Comparison of ENCODE assay signal across 19 cellular contexts in the genomic region with DNA sequence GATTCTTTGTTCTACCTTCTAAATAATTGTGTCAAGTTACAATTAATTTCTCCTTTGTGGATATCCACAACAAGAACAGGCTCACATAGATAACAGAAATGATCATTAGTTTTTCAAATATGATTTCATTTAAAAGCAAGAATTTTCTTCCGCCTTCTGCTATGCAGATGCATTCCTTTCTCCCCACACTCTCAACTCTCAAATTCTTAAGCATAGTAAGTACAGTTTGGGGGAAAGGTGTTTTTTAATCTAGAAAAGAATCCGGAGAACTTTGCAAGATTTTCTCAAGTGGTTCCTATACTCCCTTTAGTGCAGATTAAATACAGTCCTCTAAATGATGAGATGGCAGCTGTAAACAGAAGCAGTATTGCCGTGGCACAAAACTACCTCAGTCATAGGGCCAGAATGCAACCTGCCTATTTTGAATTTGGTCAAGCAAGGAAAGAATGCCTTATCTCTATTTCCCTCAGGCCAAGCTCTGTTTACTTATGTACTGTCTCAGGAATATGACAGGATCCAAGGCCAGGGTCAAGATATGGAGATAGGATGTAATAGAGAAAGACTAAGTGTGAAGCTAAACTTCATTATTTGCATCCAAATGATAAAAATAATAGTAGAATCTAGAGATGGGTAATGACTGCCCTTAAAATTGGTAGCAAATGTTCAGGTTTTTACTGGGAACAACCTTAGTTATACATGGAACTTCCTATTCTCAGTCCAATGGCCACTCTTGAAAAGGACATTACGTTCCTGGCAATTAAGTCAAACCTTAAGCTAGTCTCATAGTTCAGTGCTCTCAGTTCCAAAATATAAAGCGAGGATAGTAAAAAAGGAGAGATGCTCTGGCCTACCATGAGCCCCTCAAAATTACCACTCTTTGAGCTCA.
DNase-seq lines count a peak whose midpoint lies in the region; ATAC-seq and TF ChIP-seq lines count a peak whose summit lies in the region.
"Had no signal": no experiment of that assay in that cellular context is flagged by ENCODE, and none has a peak within 500 bp of the region (broad histone marks: within the 10 kb centered on the region; RNA-seq: fewer than 3 reads in every experiment).

No MANE protein-coding gene starts in this region.

- H3K9me3 Mint-ChIP-seq in GM23338, result no peaks in the 10 kb centered on the region
- H3K9me3 Mint-ChIP-seq: activated CD4-positive, alpha-beta T cell treated with anti-CD3 and anti-CD28 coated beads, Interleukin-2, amount 10 ng/mL, durations not matched to agents 7 days and 5 days; brain; CD4-positive, alpha-beta memory T cell had no signal

- H3K27me3 Mint-ChIP-seq in GM23338 (ENCODE audit: insufficient read depth, low read depth, poor library complexity), result peaks cover 2% of the 10 kb centered on the region
- H3K27me3 Mint-ChIP-seq: brain had no signal

- H3K4me2 ChIP-seq in GM23338, result no peak overlapping the region
- H3K4me2 ChIP-seq: KMS-11 had no signal

- no peak overlapping the region for H2AFZ ChIP-seq in GM23338

- H3K79me2 ChIP-seq in GM23338 (replicated peaks; ENCODE audit: insufficient read depth), result no peaks in the 10 kb centered on the region

- H4K20me1 ChIP-seq in GM23338 (replicated peaks; ENCODE audit: insufficient read depth), result no peaks in the 10 kb centered on the region

- H3K27ac ChIP-seq in left ventricle myocardium inferior (replicated peaks) (peak overlapping the region; percentile 72), rectal smooth muscle tissue (ENCODE audit: low read depth, low read length) (peak overlapping the region; percentile 25), aorta (ENCODE audit: low read depth in 1 of 2, low read length in 2 of 2) (peak overlapping the region in 1 of 2 donors; percentile 76), ovary (no peak overlapping the region), GM23338 (ENCODE audit: low read depth) (no peak overlapping the region)
- H3K27ac ChIP-seq: KMS-11 had no signal

- no peak for DNase-seq in left ventricle myocardium inferior
- DNase-seq in left cardiac atrium, result no peak
- peak; percentile 34 for DNase-seq in fibroblast of the aortic adventitia (ENCODE audit: low read depth)
- DNase-seq in aorta, result no peak
- no peak for DNase-seq in ovary
- DNase-seq in GM23338 (ENCODE audit: low spot score), result no peak
- DNase-seq: activated CD4-positive, alpha-beta T cell treated with anti-CD3 and anti-CD28 coated beads, Interleukin-2, amount 10 ng/mL, durations not matched to agents 7 days and 5 days; activated naive CD4-positive, alpha-beta T cell treated with Interleukin-2 at 50 U/mL for 16 hours; CD4-positive, alpha-beta memory T cell; DMS79 treated with DMSO at 0.1 percent for 48 hours; NCI-H1105; small intestine had no signal

- no peaks in the 10 kb centered on the region for H3K9me3 ChIP-seq in left ventricle myocardium inferior (replicated peaks)
- H3K9me3 ChIP-seq in aorta (ENCODE audit: control insufficient read depth, low read length), result no peaks in the 10 kb centered on the region
- no peaks in the 10 kb centered on the region for H3K9me3 ChIP-seq in ovary
- H3K9me3 ChIP-seq: HAP-1, tibial nerve had no signal

- TF ChIP-seq POLR2A in ovary (IDR thresholded peaks at IDR 0.05), result no peak

- no peak overlapping the region for H3K27ac Mint-ChIP-seq in GM23338
- H3K27ac Mint-ChIP-seq: activated CD4-positive, alpha-beta T cell treated with anti-CD3 and anti-CD28 coated beads, Interleukin-2, amount 10 ng/mL, durations not matched to agents 7 days and 5 days; brain; CD4-positive, alpha-beta memory T cell had no signal

- H3K4me3 ChIP-seq in left ventricle myocardium inferior (no peak overlapping the region), fibroblast of the aortic adventitia (ENCODE audit: low read depth, low read length) (no peak overlapping the region), rectal smooth muscle tissue (ENCODE audit: low read length) (no peak overlapping the region), aorta (ENCODE audit: low read length in 2 of 2) (no peak overlapping the region), ovary (no peak overlapping the region), GM23338 (no peak overlapping the region)
- H3K4me3 ChIP-seq: HAP-1, tibial nerve had no signal

- no peaks in the 10 kb centered on the region for H3K36me3 ChIP-seq in left ventricle myocardium inferior
- no peaks in the 10 kb centered on the region for H3K36me3 ChIP-seq in rectal smooth muscle tissue (ENCODE audit: control insufficient read depth, insufficient read depth, low read length)
- no peaks in the 10 kb centered on the region for H3K36me3 ChIP-seq in aorta (ENCODE audit: control insufficient read depth in 1 of 2, insufficient read depth in 2 of 2, low read length in 1 of 2)
- no peaks in the 10 kb centered on the region for H3K36me3 ChIP-seq in ovary
- H3K36me3 ChIP-seq in GM23338 (ENCODE audit: insufficient read depth), result no peaks in the 10 kb centered on the region
- H3K36me3 ChIP-seq: HAP-1, tibial nerve had no signal

- peaks cover 42% of the 10 kb centered on the region for H3K4me1 ChIP-seq in left ventricle myocardium inferior
- H3K4me1 ChIP-seq in rectal smooth muscle tissue (ENCODE audit: control insufficient read depth, insufficient read depth, low read length), result no peaks in the 10 kb centered on the region
- H3K4me1 ChIP-seq in aorta (ENCODE audit: control insufficient read depth in 1 of 2, insufficient read depth in 2 of 2, low read length in 2 of 2), result peaks cover 0 to 3% of the 10 kb centered on the region in 2 donors
- peaks cover 2% of the 10 kb centered on the region for H3K4me1 ChIP-seq in ovary (ENCODE audit: insufficient read depth)
- H3K4me1 ChIP-seq in GM23338 (ENCODE audit: insufficient read depth), result peaks cover 6% of the 10 kb centered on the region; the same call in 1 of the 2 replicates
- H3K4me1 ChIP-seq: HAP-1 had no signal

- no peak overlapping the region for H3K4me3 Mint-ChIP-seq in GM23338
- H3K4me3 Mint-ChIP-seq: activated CD4-positive, alpha-beta T cell treated with anti-CD3 and anti-CD28 coated beads, Interleukin-2, amount 10 ng/mL, durations not matched to agents 7 days and 5 days; brain; CD4-positive, alpha-beta memory T cell had no signal

- WGBS in aorta, 2 donors, result 45 to 52% methylated on average over 5 of the region's 5 CpGs
- 64 to 80% (median 68%) methylated on average over 5 of the region's 5 CpGs for WGBS in ovary, 3 donors

- no peak for ATAC-seq in left cardiac atrium
- peak; percentile 9 for ATAC-seq in aorta (ENCODE audit: low FRiP score)
- ATAC-seq in GM23338, result no peak
- no peak for ATAC-seq in HG03025 (IDR thresholded peaks at IDR 0.05; ENCODE audit: low FRiP score, unreplicated experiment)
- ATAC-seq: Panc1 had no signal

- intact Hi-C loops in left ventricle myocardium inferior (cut with micrococcal nuclease), result no loop called here
- intact Hi-C loops in left cardiac atrium (cut with DNase I), result no loop called here
- intact Hi-C loops in aorta (cut with DNase I), result no loop called here
- intact Hi-C loops in ovary (cut with DNase I), result no loop called here

- no peaks in the 10 kb centered on the region for H3K9me2 ChIP-seq in GM23338 (ENCODE audit: insufficient read depth)

- H3K9ac ChIP-seq in rectal smooth muscle tissue (ENCODE audit: low read length), result no peak overlapping the region
- H3K9ac ChIP-seq: KMS-11 had no signal

- TF ChIP-seq EP300 in ovary (IDR thresholded peaks at IDR 0.05), result no peak

- no peaks in the 10 kb centered on the region for H3K36me3 Mint-ChIP-seq in GM23338 (ENCODE audit: low read depth)
- H3K36me3 Mint-ChIP-seq: brain; CD4-positive, alpha-beta memory T cell had no signal

- H3K4me1 Mint-ChIP-seq in GM23338, result no peaks in the 10 kb centered on the region; the same call in 2 of the 3 replicates
- H3K4me1 Mint-ChIP-seq: activated CD4-positive, alpha-beta T cell treated with anti-CD3 and anti-CD28 coated beads, Interleukin-2, amount 10 ng/mL, durations not matched to agents 7 days and 5 days had no signal

- H3K27me3 ChIP-seq in left ventricle myocardium inferior (ENCODE audit: low read depth) (no peaks in the 10 kb centered on the region), rectal smooth muscle tissue (ENCODE audit: control insufficient read depth, insufficient read depth, low read length) (no peaks in the 10 kb centered on the region), aorta (ENCODE audit: control insufficient read depth in 1 of 2, insufficient read depth in 2 of 2, low read length in 1 of 2) (no peaks in the 10 kb centered on the region), ovary (no peaks in the 10 kb centered on the region), GM23338 (ENCODE audit: insufficient read depth) (no peaks in the 10 kb centered on the region)
- H3K27me3 ChIP-seq: tibial nerve had no signal

- TF ChIP-seq CTCF in left ventricle myocardium inferior (IDR thresholded peaks at IDR 0.05; ENCODE audit: borderline replicate concordance) (no peak), fibroblast of the aortic adventitia (IDR thresholded peaks at IDR 0.05; ENCODE audit: insufficient read depth, low read length) (no peak), ovary (IDR thresholded peaks at IDR 0.05) (no peak), GM23338 (conservative IDR thresholded peaks at IDR 0.05; ENCODE audit: low read depth in 2 of 2) (no peak)

- no peaks in the 10 kb centered on the region for H3F3A ChIP-seq in GM23338 (replicated peaks; ENCODE audit: low read depth)

TF ChIP-seq in GM23338, 12 proteins besides CTCF, POLR2A, EP300 and RAD21 (continues in another document):
- TF ChIP-seq CREB1 (CRISPR knock-in tag; IDR thresholded peaks at IDR 0.05; ENCODE audit: low read depth) (no peak), NANOG (IDR thresholded peaks at IDR 0.05; ENCODE audit: borderline replicate concordance) (no peak), STAT1 (IDR thresholded peaks at IDR 0.05; ENCODE audit: unreplicated experiment) (no peak), JUNB (IDR thresholded peaks at IDR 0.05; ENCODE audit: unreplicated experiment) (no peak)
- TF ChIP-seq, protein P1, sequence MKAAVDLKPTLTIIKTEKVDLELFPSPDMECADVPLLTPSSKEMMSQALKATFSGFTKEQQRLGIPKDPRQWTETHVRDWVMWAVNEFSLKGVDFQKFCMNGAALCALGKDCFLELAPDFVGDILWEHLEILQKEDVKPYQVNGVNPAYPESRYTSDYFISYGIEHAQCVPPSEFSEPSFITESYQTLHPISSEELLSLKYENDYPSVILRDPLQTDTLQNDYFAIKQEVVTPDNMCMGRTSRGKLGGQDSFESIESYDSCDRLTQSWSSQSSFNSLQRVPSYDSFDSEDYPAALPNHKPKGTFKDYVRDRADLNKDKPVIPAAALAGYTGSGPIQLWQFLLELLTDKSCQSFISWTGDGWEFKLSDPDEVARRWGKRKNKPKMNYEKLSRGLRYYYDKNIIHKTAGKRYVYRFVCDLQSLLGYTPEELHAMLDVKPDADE (IDR thresholded peaks at IDR 0.05), result no peak

Comparison
In these comparisons a context has a peak if more than half of its experiments do, and no peak if none do; other contexts are left out.
1. H3K27ac ChIP-seq: peak in left ventricle myocardium inferior (single experiment) and rectal smooth muscle tissue (single experiment); none in ovary (0 of 2) and GM23338 (single experiment).